15 cellular contexts compared by ENCODE assay signal in the genomic region with DNA sequence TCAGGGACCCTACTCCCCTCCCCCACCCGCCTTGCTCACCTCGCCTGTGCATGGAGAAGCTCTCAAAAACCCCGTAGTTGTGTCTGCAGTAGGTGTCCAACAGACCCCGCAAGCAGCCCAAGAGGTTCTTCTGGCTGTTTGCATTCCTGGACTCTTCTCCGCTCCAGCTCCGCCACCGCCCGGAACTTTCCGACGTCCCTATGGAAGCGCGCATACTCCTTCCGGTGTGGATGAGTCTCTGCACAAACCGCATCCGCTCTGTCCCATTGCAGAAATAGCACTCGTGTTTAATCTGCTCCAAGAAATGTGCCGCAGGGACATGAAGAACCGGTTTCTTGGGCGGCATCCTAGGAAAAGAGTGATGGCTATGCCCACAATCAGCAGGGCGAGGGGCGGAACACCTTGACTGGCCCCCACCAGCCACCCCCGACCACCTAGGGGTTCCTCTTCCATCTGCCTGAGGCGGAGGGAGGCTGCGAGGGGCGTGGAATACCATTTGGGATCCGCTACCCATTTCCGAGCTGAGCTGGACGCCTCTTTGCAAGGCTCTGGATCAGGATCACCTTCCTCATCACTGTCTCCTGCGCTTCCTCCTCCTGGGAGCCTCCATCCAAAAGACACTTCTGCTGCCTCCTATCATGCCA. TPM values are rescaled to one million over a fixed set of nuclear protein-coding genes. Genes with fewer than 3 reads are reported as not detected.
DNase-seq lines count a peak whose midpoint lies in the region; ATAC-seq, FAIRE-seq and TF ChIP-seq lines count a peak whose summit lies in the region.
"Had no signal": no experiment of that assay in that cellular context is flagged by ENCODE, and none has a peak within 500 bp of the region (broad histone marks: within the 10 kb centered on the region; RNA-seq: fewer than 3 reads in every experiment).

No MANE protein-coding gene starts in this region.

- ATAC-seq in activated CD8-positive, alpha-beta T cell treated with anti-CD3 and anti-CD28 coated beads for 36 hours: no peak
- no peak for ATAC-seq in activated CD8-positive, alpha-beta T cell treated with anti-CD3 and anti-CD28 coated beads, Interleukin-2, amount 10 ng/mL, durations not matched to agents 7 days and 5 days
- ATAC-seq in T-helper 17 cell: no peak
- ATAC-seq in stimulated activated naive CD8-positive, alpha-beta T cell treated with anti-CD3 and anti-CD28 coated beads, Interleukin-15, amount 100 ng/mL, for 72 hours: no peak
- no peak for ATAC-seq in T-cell (replicated peaks in 1 of 4)

- POLR2A ChIA-PET in activated CD8-positive, alpha-beta T cell treated with anti-CD3 and anti-CD28 coated beads for 36 hours (lab: Charles Lee): no interaction called here
- POLR2A ChIA-PET in activated CD8-positive, alpha-beta T cell treated with anti-CD3 and anti-CD28 coated beads, Interleukin-2, amount 10 ng/mL, durations not matched to agents 7 days and 5 days (lab: Charles Lee): no interaction called here
- POLR2A ChIA-PET in T-cell (lab: Charles Lee): no interaction called here

- no peaks in the 10 kb centered on the region for H3K9me2 ChIP-seq in hepatocyte (replicated peaks; ENCODE audit: insufficient read depth)

- H3K79me2 ChIP-seq in hepatocyte: no peaks in the 10 kb centered on the region

- H3K27me3 ChIP-seq in hepatocyte: no peaks in the 10 kb centered on the region

- no peak for TF ChIP-seq CTCF in activated CD8-positive, alpha-beta T cell treated with anti-CD3 and anti-CD28 coated beads for 36 hours (IDR thresholded peaks at IDR 0.05)
- TF ChIP-seq CTCF in kidney (IDR thresholded peaks at IDR 0.05; ENCODE audit: borderline replicate concordance, extremely low read depth, insufficient read depth) (no peak), hepatocyte (IDR thresholded peaks at IDR 0.05; ENCODE audit: poor library complexity) (no peak)

- H4K20me1 ChIP-seq in hepatocyte (ENCODE audit: insufficient read depth, poor library complexity, severe bottlenecking): no peaks in the 10 kb centered on the region

- H3K4me3 Mint-ChIP-seq in activated CD8-positive, alpha-beta T cell treated with anti-CD3 and anti-CD28 coated beads for 36 hours: peak overlapping the region; percentile 43
- no peak overlapping the region for H3K4me3 Mint-ChIP-seq in activated CD8-positive, alpha-beta T cell treated with anti-CD3 and anti-CD28 coated beads, Interleukin-2, amount 10 ng/mL, durations not matched to agents 7 days and 5 days
- H3K4me3 Mint-ChIP-seq in T-helper 17 cell: peak overlapping the region; percentile 68
- peak overlapping the region; percentile 12 to 76 for H3K4me3 Mint-ChIP-seq in stimulated activated naive CD8-positive, alpha-beta T cell treated with anti-CD3 and anti-CD28 coated beads, Interleukin-15, amount 100 ng/mL, for 72 hours
- H3K4me3 Mint-ChIP-seq in T-cell: peak overlapping the region in 1 of 3 donors; percentile 2
- H3K4me3 Mint-ChIP-seq: brain had no signal

- no peak overlapping the region for H3K4me2 ChIP-seq in hepatocyte

- H3K4me1 Mint-ChIP-seq in activated CD8-positive, alpha-beta T cell treated with anti-CD3 and anti-CD28 coated beads for 36 hours (ENCODE audit: low read depth): peaks cover 7% of the 10 kb centered on the region
- peaks cover 2% of the 10 kb centered on the region for H3K4me1 Mint-ChIP-seq in activated CD8-positive, alpha-beta T cell treated with anti-CD3 and anti-CD28 coated beads, Interleukin-2, amount 10 ng/mL, durations not matched to agents 7 days and 5 days (ENCODE audit: low read depth)
- peaks cover 12% of the 10 kb centered on the region for H3K4me1 Mint-ChIP-seq in T-helper 17 cell
- peaks cover 19% of the 10 kb centered on the region for H3K4me1 Mint-ChIP-seq in stimulated activated naive CD8-positive, alpha-beta T cell treated with anti-CD3 and anti-CD28 coated beads, Interleukin-15, amount 100 ng/mL, for 72 hours
- peaks cover 2 to 12% (median 10%) of the 10 kb centered on the region in 3 donors for H3K4me1 Mint-ChIP-seq in T-cell
- H3K4me1 Mint-ChIP-seq: brain had no signal

- no peaks in the 10 kb centered on the region for H3K9me3 ChIP-seq in T-helper 17 cell (ENCODE audit: control insufficient read depth, low read length, poor library complexity, severe bottlenecking)
- H3K9me3 ChIP-seq in kidney (ENCODE audit: control insufficient read depth in 1 of 2, low read length in 2 of 2): no peaks in the 10 kb centered on the region
- H3K9me3 ChIP-seq in hepatocyte (ENCODE audit: low read depth): no peaks in the 10 kb centered on the region

- no peaks in the 10 kb centered on the region for H3K36me3 Mint-ChIP-seq in activated CD8-positive, alpha-beta T cell treated with anti-CD3 and anti-CD28 coated beads for 36 hours (ENCODE audit: low read depth)
- H3K36me3 Mint-ChIP-seq in activated CD8-positive, alpha-beta T cell treated with anti-CD3 and anti-CD28 coated beads, Interleukin-2, amount 10 ng/mL, durations not matched to agents 7 days and 5 days (ENCODE audit: low read depth): no peaks in the 10 kb centered on the region
- H3K36me3 Mint-ChIP-seq in T-helper 17 cell (ENCODE audit: low read depth) (peaks cover 2% of the 10 kb centered on the region), T-cell (no peaks in the 10 kb centered on the region)
- H3K36me3 Mint-ChIP-seq: brain had no signal

- H3K4me1 ChIP-seq in kidney (ENCODE audit: control insufficient read depth in 1 of 2, insufficient read depth in 1 of 2, low read depth in 1 of 2, low read length in 2 of 2): no peaks in the 10 kb centered on the region
- H3K4me1 ChIP-seq in hepatocyte (ENCODE audit: insufficient read depth): no peaks in the 10 kb centered on the region

- no peak overlapping the region for H2AFZ ChIP-seq in hepatocyte

- peaks cover under 1% of the 10 kb centered on the region for H3K9me3 Mint-ChIP-seq in activated CD8-positive, alpha-beta T cell treated with anti-CD3 and anti-CD28 coated beads for 36 hours
- no peaks in the 10 kb centered on the region for H3K9me3 Mint-ChIP-seq in activated CD8-positive, alpha-beta T cell treated with anti-CD3 and anti-CD28 coated beads, Interleukin-2, amount 10 ng/mL, durations not matched to agents 7 days and 5 days (ENCODE audit: insufficient read depth)
- H3K9me3 Mint-ChIP-seq in stimulated activated naive CD8-positive, alpha-beta T cell treated with anti-CD3 and anti-CD28 coated beads, Interleukin-15, amount 100 ng/mL, for 72 hours: peaks cover 4% of the 10 kb centered on the region in 2 donors
- H3K9me3 Mint-ChIP-seq in T-cell: peaks cover 0 to 2% (median under 1%) of the 10 kb centered on the region in 3 donors

- no peak for DNase-seq in activated CD8-positive, alpha-beta T cell treated with anti-CD3 and anti-CD28 coated beads for 36 hours
- DNase-seq in activated CD8-positive, alpha-beta T cell treated with anti-CD3 and anti-CD28 coated beads, Interleukin-2, amount 10 ng/mL, durations not matched to agents 7 days and 5 days: no peak
- DNase-seq in T-helper 17 cell (no peak), kidney (peak; percentile 67), SHP77 (lab: John Stamatoyannopoulos, UW) (no peak), T-cell (no peak), hepatocyte (ENCODE audit: low spot score) (no peak)
- no peak for DNase-seq in stimulated activated naive CD8-positive, alpha-beta T cell treated with anti-CD3 and anti-CD28 coated beads, Interleukin-15, amount 100 ng/mL, for 72 hours
- DNase-seq: activated CD8-positive, alpha-beta memory T cell treated with anti-CD3 and anti-CD28 coated beads, Interleukin-2, amount 50 U/mL, for 48 hours; DND-41; NCI-H1436 treated with DMSO at 0.1 percent for 48 hours; OCI-M1 had no signal

- H3K36me3 ChIP-seq in kidney (ENCODE audit: control insufficient read depth in 1 of 2, insufficient read depth in 2 of 2, low read length in 2 of 2) (no peaks in the 10 kb centered on the region), hepatocyte (replicated peaks; ENCODE audit: insufficient read depth, low read depth) (no peaks in the 10 kb centered on the region)

- H3K27ac Mint-ChIP-seq in activated CD8-positive, alpha-beta T cell treated with anti-CD3 and anti-CD28 coated beads for 36 hours: no peak overlapping the region
- H3K27ac Mint-ChIP-seq in activated CD8-positive, alpha-beta T cell treated with anti-CD3 and anti-CD28 coated beads, Interleukin-2, amount 10 ng/mL, durations not matched to agents 7 days and 5 days: no peak overlapping the region
- H3K27ac Mint-ChIP-seq in T-helper 17 cell (no peak overlapping the region), T-cell (no peak overlapping the region)
- H3K27ac Mint-ChIP-seq in stimulated activated naive CD8-positive, alpha-beta T cell treated with anti-CD3 and anti-CD28 coated beads, Interleukin-15, amount 100 ng/mL, for 72 hours: no peak overlapping the region
- H3K27ac Mint-ChIP-seq: brain had no signal

- H3K9ac ChIP-seq in kidney (ENCODE audit: low read length in 2 of 2): no peak overlapping the region

- intact Hi-C loops in activated CD8-positive, alpha-beta T cell treated with anti-CD3 and anti-CD28 coated beads for 36 hours (cut with micrococcal nuclease): no loop called here
- intact Hi-C loops in kidney (cut with DNase I): no loop called here

- no peak overlapping the region for H3K4me3 ChIP-seq in kidney (ENCODE audit: low read length in 2 of 2)
- no peak overlapping the region for H3K4me3 ChIP-seq in hepatocyte

- FAIRE-seq in kidney (lab: Jason Lieb, UNC): no peak

- WGBS in hepatocyte (ENCODE audit: low lambda C conversion rate, missing lambda C conversion rate): 92% methylated on average over 29 of the region's 29 CpGs

- H3K27ac ChIP-seq in kidney (ENCODE audit: low read depth in 2 of 2, low read length in 2 of 2) (no peak overlapping the region), hepatocyte (no peak overlapping the region)

- CTCF ChIA-PET in activated CD8-positive, alpha-beta T cell treated with anti-CD3 and anti-CD28 coated beads for 36 hours (lab: Charles Lee): no interaction called here
- CTCF ChIA-PET in activated CD8-positive, alpha-beta T cell treated with anti-CD3 and anti-CD28 coated beads, Interleukin-2, amount 10 ng/mL, durations not matched to agents 7 days and 5 days (lab: Charles Lee): interaction anchor here (1.4 kb wide), 1 partner anchor 241 kb away, joined by 3 read pairs; no protein-coding TSS in a partner anchor
- CTCF ChIA-PET in T-cell (lab: Charles Lee): interaction anchor here in 1 of 2 donors (0.8 kb wide), 1 partner anchor 14 kb away, joined by 3 read pairs; no protein-coding TSS in a partner anchor

- H3K27me3 Mint-ChIP-seq in activated CD8-positive, alpha-beta T cell treated with anti-CD3 and anti-CD28 coated beads for 36 hours: peaks cover 53% of the 10 kb centered on the region
- H3K27me3 Mint-ChIP-seq in activated CD8-positive, alpha-beta T cell treated with anti-CD3 and anti-CD28 coated beads, Interleukin-2, amount 10 ng/mL, durations not matched to agents 7 days and 5 days (ENCODE audit: low read depth): peaks cover 56% of the 10 kb centered on the region
- H3K27me3 Mint-ChIP-seq in T-helper 17 cell (peaks cover 62% of the 10 kb centered on the region), T-cell (peaks cover 53 to 61% of the 10 kb centered on the region in 2 donors)
- peaks cover 56% of the 10 kb centered on the region for H3K27me3 Mint-ChIP-seq in stimulated activated naive CD8-positive, alpha-beta T cell treated with anti-CD3 and anti-CD28 coated beads, Interleukin-15, amount 100 ng/mL, for 72 hours

RNA-seq across cellular contexts. Expression of a gene that starts 20.2 kb away (rescaled TPM):
- total RNA-seq in activated CD8-positive, alpha-beta T cell treated with anti-CD3 and anti-CD28 coated beads for 36 hours: 1 to 10 TPM; 8.6 to 9.2 TPM
- total RNA-seq in activated CD8-positive, alpha-beta T cell treated with anti-CD3 and anti-CD28 coated beads, Interleukin-2, amount 10 ng/mL, durations not matched to agents 7 days and 5 days: 10 to 100 TPM; 30.9 to 31.3 TPM
- total RNA-seq in T-helper 17 cell (100 to 1,000 TPM in 1 of 2 donors, 10 to 100 TPM in 1; 80.9 to 117 TPM), kidney (607 TPM), T-cell (100 to 1,000 TPM in 1 of 5 donors, 10 to 100 TPM in 4; 41.1 to 131 (median 47.9) TPM), hepatocyte (1.3 and 3.7 TPM in 2 replicates)
- polyA plus RNA-seq in kidney (ENCODE audit: insufficient read depth, low read depth, low replicate concordance) (489 TPM), hepatocyte (0.64 and 0.75 TPM in 2 replicates)
- total RNA-seq: A673 had no signal

RNA-seq across cellular contexts. Expression of a gene that starts 52.9 kb away (rescaled TPM):
- total RNA-seq in activated CD8-positive, alpha-beta T cell treated with anti-CD3 and anti-CD28 coated beads for 36 hours: not detected
- total RNA-seq in activated CD8-positive, alpha-beta T cell treated with anti-CD3 and anti-CD28 coated beads, Interleukin-2, amount 10 ng/mL, durations not matched to agents 7 days and 5 days: not detected
- total RNA-seq in T-helper 17 cell (not detected), kidney (not detected), T-cell (not detected), hepatocyte (not detected in 2 replicates)
- polyA plus RNA-seq in kidney (ENCODE audit: insufficient read depth, low read depth, low replicate concordance) (not detected), hepatocyte (0.62 TPM in 1 of 2 replicates, not detected in the other)
- total RNA-seq: A673, myocyte had no signal
